Comparison of ENCODE assay signal across 23 cellular contexts in genomic region chr7:31850066-31850465, GRCh38.
DNase-seq lines count a peak whose midpoint lies in the region; ATAC-seq and TF ChIP-seq lines count a peak whose summit lies in the region.
"Had no signal": no experiment of that assay in that cellular context is flagged by ENCODE, and none has a peak within 500 bp of the region (broad histone marks: within the 10 kb centered on the region; RNA-seq: fewer than 3 reads in every experiment).

No MANE protein-coding gene starts in this region.

- H2BK15ac ChIP-seq in IMR-90 (ENCODE audit: low read depth, low read length), result no peak overlapping the region

- H3K4me3 Mint-ChIP-seq in endodermal cell, result no peak overlapping the region
- no peak overlapping the region for H3K4me3 Mint-ChIP-seq in CD8-positive, alpha-beta T cell
- H3K4me3 Mint-ChIP-seq: CD4-positive, alpha-beta T cell; T-cell had no signal

- H3K9me1 ChIP-seq in IMR-90 (ENCODE audit: insufficient read depth, low read length), result no peaks in the 10 kb centered on the region; the same call in 1 of the 2 replicates

- no peak overlapping the region for H3K18ac ChIP-seq in IMR-90 (ENCODE audit: low read depth, low read length)

- H2AK9ac ChIP-seq in IMR-90 (replicated peaks; ENCODE audit: low read depth, low read length, poor library complexity), result no peak overlapping the region

- H3K79me1 ChIP-seq in IMR-90 (ENCODE audit: low read depth in 1 of 2, low read length in 2 of 2), result no peaks in the 10 kb centered on the region; a peak in 1 of 4 replicates

- H2BK120ac ChIP-seq in IMR-90 (ENCODE audit: low read depth, low read length), result no peak overlapping the region

- TF ChIP-seq CTCF in IMR-90 (conservative IDR thresholded peaks at IDR 0.05; ENCODE audit: low read depth, low read length) (no peak), endodermal cell (conservative IDR thresholded peaks at IDR 0.05) (no peak), parathyroid adenoma (IDR thresholded peaks at IDR 0.05) (no peak)
- no peak for TF ChIP-seq CTCF in CD8-positive, alpha-beta T cell (IDR thresholded peaks at IDR 0.05)

- intact Hi-C loops in IMR-90 (cut with micrococcal nuclease), result no loop called here
- intact Hi-C loops in CD8-positive, alpha-beta T cell (cut with DNase I, micrococcal nuclease), result no loop called here

- no peak for TF ChIP-seq POLR2A in IMR-90 (IDR thresholded peaks at IDR 0.05; ENCODE audit: low read depth, low read length)

- H3K79me2 ChIP-seq in parathyroid adenoma, result no peaks in the 10 kb centered on the region

- H4K20me1 ChIP-seq in IMR-90 (ENCODE audit: insufficient read depth, low read length), result no peaks in the 10 kb centered on the region
- H4K20me1 ChIP-seq: BLaER1 had no signal

- WGBS in IMR-90 (ENCODE audit: extremely low coverage in 2 of 2, insufficient read length in 1 of 2), 2 experiments, result 73% methylated on average over 2 of the region's 5 CpGs; no CpG with 5 or more reads in 1 of the 2 experiments
- WGBS in endodermal cell (ENCODE audit: insufficient coverage in 1 of 2, insufficient read length in 1 of 2), 2 experiments, result 94 to 100% methylated on average over 2 to 5 of the region's 5 CpGs

- no peak overlapping the region for H3K56ac ChIP-seq in IMR-90 (ENCODE audit: extremely low read depth, insufficient read depth, low read length)

- H4K5ac ChIP-seq in IMR-90 (ENCODE audit: low read depth, low read length), result no peak overlapping the region

- no peak overlapping the region for H3K4ac ChIP-seq in IMR-90 (ENCODE audit: low read depth, low read length)

- H3K4me1 ChIP-seq in IMR-90 (ENCODE audit: control insufficient read depth, insufficient read depth, low read length) (peaks cover 1% of the 10 kb centered on the region; the same call in 1 of the 2 replicates), endodermal cell (ENCODE audit: control insufficient read depth, insufficient read depth, low read length) (peaks cover 14% of the 10 kb centered on the region), parathyroid adenoma (no peaks in the 10 kb centered on the region)
- no peaks in the 10 kb centered on the region for H3K4me1 ChIP-seq in CD8-positive, alpha-beta T cell (ENCODE audit: insufficient read depth, low read length)
- H3K4me1 ChIP-seq: BLaER1, Caco-2, SJCRH30 had no signal

- H2AFZ ChIP-seq in IMR-90 (replicated peaks; ENCODE audit: low read length, poor library complexity) (no peak overlapping the region), parathyroid adenoma (peak overlapping the region; percentile 26)

- H4K8ac ChIP-seq in IMR-90 (ENCODE audit: low read depth in 2 of 2, low read length in 2 of 2), result no peak overlapping the region

- in situ Hi-C loops in IMR-90 (cut with MboI; ENCODE audit: low sequenced_read_pairs), result no loop called here

- no peak overlapping the region for H3K9ac ChIP-seq in IMR-90 (ENCODE audit: low read depth, low read length)
- H3K9ac ChIP-seq in endodermal cell (ENCODE audit: extremely low read depth, low read length, poor library complexity, severe bottlenecking), result no peak overlapping the region
- H3K9ac ChIP-seq in parathyroid adenoma, result no peak overlapping the region
- H3K9ac ChIP-seq: BLaER1 had no signal

- CTCF ChIA-PET in IMR-90 (lab: Yijun Ruan, JAX), result no interaction called here
- CTCF ChIA-PET in CD8-positive, alpha-beta T cell (lab: Charles Lee), result no interaction called here

- peaks cover 2% of the 10 kb centered on the region for H3K27me3 Mint-ChIP-seq in endodermal cell (ENCODE audit: insufficient read depth)
- no peaks in the 10 kb centered on the region for H3K27me3 Mint-ChIP-seq in CD8-positive, alpha-beta T cell (ENCODE audit: low read depth)
- H3K27me3 Mint-ChIP-seq: CD4-positive, alpha-beta T cell; T-cell had no signal

- no peak overlapping the region for H3K4me3 ChIP-seq in IMR-90 (ENCODE audit: insufficient read depth, low read depth, low read length)
- peak overlapping the region; percentile 46 for H3K4me3 ChIP-seq in endodermal cell (ENCODE audit: low read length)
- no peak overlapping the region for H3K4me3 ChIP-seq in parathyroid adenoma (ENCODE audit: low read depth, low read length)
- H3K4me3 ChIP-seq in CD8-positive, alpha-beta T cell (ENCODE audit: low read depth, low read length), result no peak overlapping the region
- H3K4me3 ChIP-seq: BLaER1, GM12878, SJCRH30 had no signal

- no peaks in the 10 kb centered on the region for H3K36me3 Mint-ChIP-seq in endodermal cell (ENCODE audit: low read depth)
- H3K36me3 Mint-ChIP-seq in CD8-positive, alpha-beta T cell, result no peaks in the 10 kb centered on the region
- H3K36me3 Mint-ChIP-seq: T-cell had no signal

- 0 out of 2 replicates have a peak, but pooled peaks cover 5% of the 10 kb centered on the region for H3K36me3 ChIP-seq in IMR-90 (ENCODE audit: control insufficient read depth, insufficient read depth, low read length)
- no peaks in the 10 kb centered on the region for H3K36me3 ChIP-seq in endodermal cell (ENCODE audit: control insufficient read depth, insufficient read depth, low read length)
- no peaks in the 10 kb centered on the region for H3K36me3 ChIP-seq in parathyroid adenoma (ENCODE audit: control insufficient read depth, insufficient read depth, low read length)
- H3K36me3 ChIP-seq in CD8-positive, alpha-beta T cell (ENCODE audit: insufficient read depth, low read length), result no peaks in the 10 kb centered on the region
- H3K36me3 ChIP-seq: BLaER1, SJCRH30 had no signal

- no peak overlapping the region for H4K91ac ChIP-seq in IMR-90 (ENCODE audit: insufficient read depth, low read depth, low read length)

- no peaks in the 10 kb centered on the region for H3K9me3 Mint-ChIP-seq in endodermal cell
- peaks cover 2% of the 10 kb centered on the region for H3K9me3 Mint-ChIP-seq in CD8-positive, alpha-beta T cell

- peaks cover 21% of the 10 kb centered on the region for H3K4me1 Mint-ChIP-seq in endodermal cell
- no peaks in the 10 kb centered on the region for H3K4me1 Mint-ChIP-seq in CD8-positive, alpha-beta T cell (ENCODE audit: low read depth)
- H3K4me1 Mint-ChIP-seq: T-cell had no signal

- ATAC-seq in IMR-90 (ENCODE audit: low read depth), result peak; percentile 32
- ATAC-seq in GM18867 (IDR thresholded peaks at IDR 0.05; ENCODE audit: unreplicated experiment), result no peak
- no peak for ATAC-seq in CD8-positive, alpha-beta T cell
- ATAC-seq: GM12878, HCT116, T-cell had no signal

- BruUV-seq in IMR-90 (replicated peaks; lab: Mats Ljungman, UMichigan), result no TSS peak

- H3K27me3 ChIP-seq in IMR-90 (ENCODE audit: control insufficient read depth, insufficient read depth, low read length) (no peaks in the 10 kb centered on the region), endodermal cell (ENCODE audit: control insufficient read depth, insufficient read depth, low read length, poor library complexity, severe bottlenecking) (no peaks in the 10 kb centered on the region), parathyroid adenoma (ENCODE audit: control insufficient read depth, insufficient read depth, low read length) (no peaks in the 10 kb centered on the region)
- no peaks in the 10 kb centered on the region for H3K27me3 ChIP-seq in CD8-positive, alpha-beta T cell (ENCODE audit: insufficient read depth, low read length)
- H3K27me3 ChIP-seq: BLaER1, SJCRH30 had no signal

- TF ChIP-seq RAD21 in IMR-90 (IDR thresholded peaks at IDR 0.05; ENCODE audit: low read length), result no peak

- no peak overlapping the region for H2BK20ac ChIP-seq in IMR-90 (ENCODE audit: low read depth, low read length)

- no peak overlapping the region for H3K14ac ChIP-seq in IMR-90 (replicated peaks; ENCODE audit: low read depth, low read length)

- no peak overlapping the region for H3K23ac ChIP-seq in IMR-90 (ENCODE audit: low read depth, low read length)

- H3K27ac ChIP-seq in IMR-90 (ENCODE audit: insufficient read depth, low read length) (no peak overlapping the region), endodermal cell (ENCODE audit: low read depth, low read length) (no peak overlapping the region), parathyroid adenoma (no peak overlapping the region)
- no peak overlapping the region for H3K27ac ChIP-seq in CD8-positive, alpha-beta T cell (ENCODE audit: low read depth, low read length)
- H3K27ac ChIP-seq: BLaER1, SJCRH30 had no signal

- no peak overlapping the region for H3K27ac Mint-ChIP-seq in endodermal cell
- no peak overlapping the region for H3K27ac Mint-ChIP-seq in CD8-positive, alpha-beta T cell
- H3K27ac Mint-ChIP-seq: CD4-positive, alpha-beta T cell; T-cell had no signal

- H2BK5ac ChIP-seq in IMR-90 (ENCODE audit: low read depth, low read length, poor library complexity, severe bottlenecking), result no peak overlapping the region

- no peak overlapping the region for H2AK5ac ChIP-seq in IMR-90 (ENCODE audit: low read depth, low read length)

- H3K4me2 ChIP-seq in IMR-90 (ENCODE audit: low read depth, low read length), result no peak overlapping the region
- no peak overlapping the region for H3K4me2 ChIP-seq in parathyroid adenoma (ENCODE audit: low read length)
- H3K4me2 ChIP-seq: BLaER1 had no signal

- DNase-seq in EH (ENCODE audit: low read depth) (peak; percentile 22), IMR-90 (peak; percentile 63), endodermal cell (no peak)
- no peak for DNase-seq in CD8-positive, alpha-beta T cell
- DNase-seq in activated effector memory CD4-positive, alpha-beta T cell treated with anti-CD3 and anti-CD28 coated beads, Interleukin-2, amount 50 U/mL, for 16 hours, result no peak
- DNase-seq: ACHN; Caco-2; CD4-positive, alpha-beta T cell; GOT3; Karpas-422; NCI-H1048; NCI-H1417 treated with DMSO at 0.1 percent for 48 hours; NCI-H187 treated with DMSO at 0.1 percent for 48 hours; NCI-H2107; NCI-H524; NCI-H774; SJCRH30; T-cell had no signal

- no peaks in the 10 kb centered on the region for H3K9me3 ChIP-seq in IMR-90 (ENCODE audit: control insufficient read depth, insufficient read depth, low read length)
- no peaks in the 10 kb centered on the region for H3K9me3 ChIP-seq in endodermal cell (ENCODE audit: control insufficient read depth, low read length)
- H3K9me3 ChIP-seq in parathyroid adenoma (ENCODE audit: control insufficient read depth, low read length), result no peaks in the 10 kb centered on the region
- no peaks in the 10 kb centered on the region for H3K9me3 ChIP-seq in CD8-positive, alpha-beta T cell (ENCODE audit: low read length)
- H3K9me3 ChIP-seq: BLaER1, Caco-2, SJCRH30 had no signal

- dilution Hi-C loops in IMR-90 (cut with HindIII; ENCODE audit: low sequenced_read_pairs, unreplicated experiment), result no loop called here

- POLR2A ChIA-PET in IMR-90 (lab: Charles Lee; ENCODE audit: unreplicated experiment), result no interaction called here
- POLR2A ChIA-PET in CD8-positive, alpha-beta T cell (lab: Charles Lee), result no interaction called here

TF ChIP-seq in IMR-90, 13 proteins besides CTCF, POLR2A, EP300 and RAD21:
- TF ChIP-seq RFX5 (IDR thresholded peaks at IDR 0.05; ENCODE audit: low read depth, low read length) (no peak), CEBPB (IDR thresholded peaks at IDR 0.05; ENCODE audit: low read depth, low read length) (peak; percentile 40; the same call in 1 of the 2 replicates)

Comparison
In these comparisons a context has a peak if more than half of its experiments do, and no peak if none do; other contexts are left out.
1. DNase-seq: peak in EH (single experiment) and IMR-90 (single experiment); none in endodermal cell (single experiment), CD8-positive, alpha-beta T cell (0 of 7) and activated effector memory CD4-positive, alpha-beta T cell treated with anti-CD3 and anti-CD28 coated beads, Interleukin-2, amount 50 U/mL, for 16 hours (single experiment).